23 cellular contexts compared by ENCODE assay signal in genomic region chr7:155521743-155522398, GRCh38. TPM values are rescaled to one million over a fixed set of nuclear protein-coding genes. Genes with fewer than 3 reads are reported as not detected.
"Had no signal": no experiment of that assay in that cellular context is flagged by ENCODE, and none has a peak within 500 bp of the region (broad histone marks: within the 10 kb centered on the region; RNA-seq: fewer than 3 reads in every experiment).

No MANE protein-coding gene starts in this region.

- H3K27ac ChIP-seq: dorsolateral prefrontal cortex, esophagus squamous epithelium, gastrocnemius medialis, neutrophil, stomach, suprapubic skin, tibial nerve had no signal

- H3K4me3 ChIP-seq: dorsolateral prefrontal cortex, esophagus squamous epithelium, gastrocnemius medialis, stomach, suprapubic skin, tibial nerve had no signal

- DNase-seq: activated gamma-delta T cell treated with Interleukin-2 at 50 U/mL for 16 hours; activated T-cell treated with anti-CD3 and anti-CD28 coated beads, Interleukin-2, amount 50 U/mL, for 1 hour; aorta; central memory CD4-positive, alpha-beta T cell; dorsolateral prefrontal cortex; effector memory CD8-positive, alpha-beta T cell; esophagus squamous epithelium; gastrocnemius medialis; hippocampal formation; left ventricle myocardium superior; small intestine; stimulated activated CD4-positive, alpha-beta T cell treated with anti-CD3 and anti-CD28 coated beads, Interleukin-2, amount 100 ng/mL, for 24 hours; stomach; T1000 had no signal

- ATAC-seq: activated naive CD4-positive, alpha-beta T cell treated with anti-CD3 and anti-CD28 coated beads, Interleukin-2, amount 50 U/mL, for 72 hours; effector memory CD8-positive, alpha-beta T cell; gastrocnemius medialis; left ventricle myocardium superior; sciatic nerve; stimulated activated effector memory CD8-positive, alpha-beta T cell treated with anti-CD3 and anti-CD28 coated beads, Interleukin-12 subunit alpha, Interleukin-12 subunit beta, amount 100 ng/mL, for 72 hours; WTC11 had no signal

- H3K36me3 ChIP-seq: esophagus squamous epithelium, gastrocnemius medialis, neutrophil, stomach, suprapubic skin, tibial nerve had no signal

- H3K4me1 ChIP-seq: esophagus squamous epithelium, gastrocnemius medialis, stomach, suprapubic skin, tibial nerve had no signal

- H3K9me3 ChIP-seq: esophagus squamous epithelium, gastrocnemius medialis, neutrophil, stomach, suprapubic skin, tibial nerve had no signal

RNA-seq across cellular contexts. Expression of gene CNPY1, which starts 24.5 kb away (rescaled TPM):
- total RNA-seq: activated naive CD4-positive, alpha-beta T cell treated with anti-CD3 and anti-CD28 coated beads, Interleukin-2, amount 50 U/mL, for 72 hours; aorta; esophagus squamous epithelium; left ventricle myocardium superior; natural killer cell treated with Interleukin-12 subunit alpha and Interleukin-12 subunit beta and Interleukin-15 and Interleukin-18, amount 100 ng/mL, for 72 hours; sciatic nerve; suprapubic skin had no signal
- polyA plus RNA-seq: adipose tissue, aorta, small intestine, stomach had no signal
